ENCODE assay signal across 8 cellular contexts in the genomic region with DNA sequence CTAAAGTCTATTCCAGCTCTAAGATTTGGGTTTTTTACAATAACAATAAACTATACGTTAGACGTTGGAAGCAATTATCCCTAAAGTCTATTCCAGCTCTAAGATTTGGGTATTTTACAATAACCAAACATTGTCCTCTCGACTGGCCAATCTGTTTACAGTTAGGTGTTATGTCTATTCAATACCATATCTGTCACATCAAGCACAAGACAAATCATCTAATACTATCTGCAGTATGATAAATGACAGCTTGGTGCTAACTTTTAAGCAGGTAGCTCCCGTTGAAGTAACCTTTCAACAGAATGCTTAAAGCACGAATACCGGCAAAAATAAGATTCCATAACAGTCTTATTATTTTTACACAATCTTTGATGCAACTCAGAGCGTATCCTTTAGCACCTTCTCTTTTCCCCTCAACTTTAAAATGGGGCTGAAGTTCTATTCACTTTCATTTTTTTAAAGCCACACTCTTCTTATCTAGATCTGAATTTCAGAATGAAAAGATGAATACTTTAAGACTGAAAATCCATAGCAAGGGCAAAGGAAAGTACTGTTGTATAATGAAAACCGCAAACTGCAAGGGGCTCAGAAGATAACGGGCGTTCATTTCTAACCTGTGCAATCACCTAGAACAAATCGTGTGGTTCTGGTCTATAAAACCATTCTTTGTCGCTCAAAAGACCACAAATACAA. TPM values are rescaled to one million over a fixed set of nuclear protein-coding genes. Genes with fewer than 3 reads are reported as not detected.
DNase-seq lines count a peak whose midpoint lies in the region; ATAC-seq lines count a peak whose summit lies in the region.

No MANE protein-coding gene starts in this region.

- no peak for ATAC-seq in HG03457 (IDR thresholded peaks at IDR 0.05; ENCODE audit: unreplicated experiment)
- no peak for ATAC-seq in HG02870 (IDR thresholded peaks at IDR 0.05; ENCODE audit: unreplicated experiment)

- H3K4me3 Mint-ChIP-seq in activated naive CD4-positive, alpha-beta T cell treated with anti-CD3 and anti-CD28 coated beads, Interleukin-2, amount 50 U/mL, for 24 hours = peak overlapping the region; percentile 95
- H3K4me3 Mint-ChIP-seq in activated T-helper 2 cell treated with anti-CD3 and anti-CD28 coated beads, Interferon-gamma antibody, Interleukin-2, Interleukin-4, amounts not matched to agents 10 μg/mL and 5 μg/mL and 100 μg/mL, durations not matched to agents 14 hours and 24 hours and 36 hours (ENCODE audit: low read depth) = peak overlapping the region; percentile 91

- H3K27ac Mint-ChIP-seq in activated naive CD4-positive, alpha-beta T cell treated with anti-CD3 and anti-CD28 coated beads, Interleukin-2, amount 50 U/mL, for 24 hours = peak overlapping the region; percentile 97
- H3K27ac Mint-ChIP-seq in activated T-helper 2 cell treated with anti-CD3 and anti-CD28 coated beads, Interferon-gamma antibody, Interleukin-2, Interleukin-4, amounts not matched to agents 10 μg/mL and 5 μg/mL and 100 μg/mL, durations not matched to agents 14 hours and 24 hours and 36 hours = peak overlapping the region; percentile 96

- H3K27ac ChIP-seq in thymus (ENCODE audit: low read depth) = peak overlapping the region; percentile 100

- peaks cover 3% of the 10 kb centered on the region for H3K36me3 ChIP-seq in thymus (ENCODE audit: control insufficient read depth, insufficient read depth)

- no peaks in the 10 kb centered on the region for H3K9me3 ChIP-seq in thymus (ENCODE audit: control insufficient read depth)

- peaks cover 39% of the 10 kb centered on the region for H3K4me1 Mint-ChIP-seq in activated naive CD4-positive, alpha-beta T cell treated with anti-CD3 and anti-CD28 coated beads, Interleukin-2, amount 50 U/mL, for 24 hours
- peaks cover 48% of the 10 kb centered on the region for H3K4me1 Mint-ChIP-seq in activated T-helper 2 cell treated with anti-CD3 and anti-CD28 coated beads, Interferon-gamma antibody, Interleukin-2, Interleukin-4, amounts not matched to agents 10 μg/mL and 5 μg/mL and 100 μg/mL, durations not matched to agents 14 hours and 24 hours and 36 hours (ENCODE audit: low read depth)

- H3K9me3 Mint-ChIP-seq in activated naive CD4-positive, alpha-beta T cell treated with anti-CD3 and anti-CD28 coated beads, Interleukin-2, amount 50 U/mL, for 24 hours = no peaks in the 10 kb centered on the region
- no peaks in the 10 kb centered on the region for H3K9me3 Mint-ChIP-seq in activated T-helper 2 cell treated with anti-CD3 and anti-CD28 coated beads, Interferon-gamma antibody, Interleukin-2, Interleukin-4, amounts not matched to agents 10 μg/mL and 5 μg/mL and 100 μg/mL, durations not matched to agents 14 hours and 24 hours and 36 hours

- WGBS in thymus = under 1% methylated on average over 12 of the region's 12 CpGs

- no peaks in the 10 kb centered on the region for H3K27me3 ChIP-seq in thymus (ENCODE audit: control insufficient read depth, insufficient read depth)

- intact Hi-C loops in activated T-helper 2 cell treated with anti-CD3 and anti-CD28 coated beads, Interferon-gamma antibody, Interleukin-2, Interleukin-4, amounts not matched to agents 10 μg/mL and 5 μg/mL and 100 μg/mL, durations not matched to agents 14 hours and 24 hours and 36 hours (cut with micrococcal nuclease) = loop anchor here (2.0 to 5.0 kb wide), 2 partner anchors 76 to 130 kb away; a partner anchor contains a TSS

- H3K36me3 Mint-ChIP-seq in activated naive CD4-positive, alpha-beta T cell treated with anti-CD3 and anti-CD28 coated beads, Interleukin-2, amount 50 U/mL, for 24 hours = peaks cover 4% of the 10 kb centered on the region
- peaks cover 26% of the 10 kb centered on the region for H3K36me3 Mint-ChIP-seq in activated T-helper 2 cell treated with anti-CD3 and anti-CD28 coated beads, Interferon-gamma antibody, Interleukin-2, Interleukin-4, amounts not matched to agents 10 μg/mL and 5 μg/mL and 100 μg/mL, durations not matched to agents 14 hours and 24 hours and 36 hours (ENCODE audit: low read depth)

- H3K4me1 ChIP-seq in thymus (ENCODE audit: control insufficient read depth, insufficient read depth, low read length) = no peaks in the 10 kb centered on the region

- DNase-seq in activated naive CD4-positive, alpha-beta T cell treated with Interleukin-2 at 50 U/mL for 16 hours = no peak
- no peak for DNase-seq in activated T-helper 2 cell treated with anti-CD3 and anti-CD28 coated beads, Interferon-gamma antibody, Interleukin-2, Interleukin-4, amounts not matched to agents 10 μg/mL and 5 μg/mL and 100 μg/mL, durations not matched to agents 14 hours and 24 hours and 36 hours (ENCODE audit: low spot score)
- DNase-seq in inferior parietal cortex (ENCODE audit: extremely low spot score) = peak; percentile 29
- DNase-seq in activated CD4-positive, alpha-beta T cell treated with anti-CD3 and anti-CD28 coated beads, Interleukin-2, amount 50 U/mL, for 1 hour = no peak

- no peaks in the 10 kb centered on the region for H3K27me3 Mint-ChIP-seq in activated naive CD4-positive, alpha-beta T cell treated with anti-CD3 and anti-CD28 coated beads, Interleukin-2, amount 50 U/mL, for 24 hours
- no peaks in the 10 kb centered on the region for H3K27me3 Mint-ChIP-seq in activated T-helper 2 cell treated with anti-CD3 and anti-CD28 coated beads, Interferon-gamma antibody, Interleukin-2, Interleukin-4, amounts not matched to agents 10 μg/mL and 5 μg/mL and 100 μg/mL, durations not matched to agents 14 hours and 24 hours and 36 hours (ENCODE audit: low read depth)

- H3K4me3 ChIP-seq in thymus (ENCODE audit: low read length) = peak overlapping the region; percentile 86

RNA-seq across cellular contexts. Expression of a gene that starts 0.9 kb away (rescaled TPM):
- 204 and 208 TPM in 2 replicates for total RNA-seq in activated T-helper 2 cell treated with anti-CD3 and anti-CD28 coated beads, Interferon-gamma antibody, Interleukin-2, Interleukin-4, amounts not matched to agents 10 μg/mL and 5 μg/mL and 100 μg/mL, durations not matched to agents 14 hours and 24 hours and 36 hours
- polyA plus RNA-seq in thymus = 198 TPM

RNA-seq across cellular contexts. Expression of a gene that starts 38.4 kb away (rescaled TPM):
- total RNA-seq in activated T-helper 2 cell treated with anti-CD3 and anti-CD28 coated beads, Interferon-gamma antibody, Interleukin-2, Interleukin-4, amounts not matched to agents 10 μg/mL and 5 μg/mL and 100 μg/mL, durations not matched to agents 14 hours and 24 hours and 36 hours = 32.9 and 33.9 TPM in 2 replicates
- 16.5 TPM for polyA plus RNA-seq in thymus

RNA-seq across cellular contexts. Expression of a gene that starts 50.5 kb away (rescaled TPM):
- total RNA-seq in activated T-helper 2 cell treated with anti-CD3 and anti-CD28 coated beads, Interferon-gamma antibody, Interleukin-2, Interleukin-4, amounts not matched to agents 10 μg/mL and 5 μg/mL and 100 μg/mL, durations not matched to agents 14 hours and 24 hours and 36 hours = 2,442 and 2,446 TPM in 2 replicates
- polyA plus RNA-seq in thymus = 2,685 TPM
